In the genomic region with DNA sequence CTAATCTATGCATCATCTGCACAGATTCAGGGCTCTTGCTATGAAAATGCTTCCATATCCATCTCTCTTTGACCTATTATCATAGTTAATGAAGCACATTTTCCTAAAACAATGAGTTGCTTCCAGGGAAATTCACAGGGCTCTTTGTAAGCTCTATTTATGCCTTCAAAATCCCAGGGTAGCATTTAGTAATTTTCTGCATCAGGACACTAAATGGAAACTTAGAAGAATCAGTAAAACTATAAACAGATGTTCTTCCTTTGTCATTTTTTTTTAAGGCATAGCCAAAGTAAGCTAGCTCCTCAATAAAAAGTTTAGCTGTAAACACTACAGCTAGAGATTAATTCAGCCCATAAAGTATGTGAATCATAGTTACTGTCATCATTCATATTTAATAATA, we compare ENCODE assay signal across 26 cellular contexts.
"Had no signal": no experiment of that assay in that cellular context is flagged by ENCODE, and none has a peak within 500 bp of the region (broad histone marks: within the 10 kb centered on the region; RNA-seq: fewer than 3 reads in every experiment).

No MANE protein-coding gene starts in this region.

- H3K4me1 ChIP-seq: left lung, lower lobe of right lung, right atrium auricular region, right lobe of liver, stomach, testis, thyroid gland, transverse colon, upper lobe of left lung, vagina had no signal

- H3K9me3 ChIP-seq: left lung, lower lobe of right lung, ovary, right atrium auricular region, right lobe of liver, stomach, testis, thyroid gland, transverse colon, upper lobe of left lung, vagina had no signal

- H3K27me3 ChIP-seq: left lung, ovary, right atrium auricular region, right lobe of liver, stomach, testis, thyroid gland, transverse colon, upper lobe of left lung, vagina had no signal

- FAIRE-seq: islet of Langerhans, kidney had no signal

- H3K27ac ChIP-seq: left lung, lower lobe of right lung, ovary, right atrium auricular region, right lobe of liver, stomach, testis, thyroid gland, transverse colon, upper lobe of left lung, vagina had no signal

- H3K36me3 ChIP-seq: left lung, lower lobe of right lung, ovary, right atrium auricular region, right lobe of liver, stomach, thyroid gland, transverse colon, upper lobe of left lung, vagina had no signal

- H3K4me2 ChIP-seq: smooth muscle cell had no signal

- ATAC-seq: left colon; left lung; lower lobe of right lung; natural killer cell; right lobe of liver; stimulated activated naive CD8-positive, alpha-beta T cell treated with anti-CD3 and anti-CD28 coated beads, Interleukin-15, Interleukin-2, amounts not matched to agents 100 U/mL and 50 U/mL, for 24 hours had no signal

- DNase-seq: hypothalamus; immature natural killer cell; kidney; left colon; left lung; lower lobe of right lung; mammary epithelial cell; mesendoderm; naive B cell; natural killer cell; ovary; right lobe of liver; stimulated activated CD4-positive, alpha-beta T cell treated with anti-CD3 and anti-CD28 coated beads, Interleukin-1b, Interleukin-23, amount 100 ng/mL, for 48 hours; stimulated activated CD4-positive, alpha-beta T cell treated with anti-CD3 and anti-CD28 coated beads, Interleukin-2, amount 100 ng/mL, for 48 hours; stimulated activated CD4-positive, alpha-beta T cell treated with anti-CD3 and anti-CD28 coated beads, Interleukin-4, amount 100 ng/mL, for 4 hours; stimulated activated CD8-positive, alpha-beta memory T cell treated with anti-CD3 and anti-CD28 coated beads, Interleukin-4, amount 100 ng/mL, for 48 hours; stimulated activated naive CD8-positive, alpha-beta T cell treated with anti-CD3 and anti-CD28 coated beads, Interleukin-15, Interleukin-2, amounts not matched to agents 100 U/mL and 50 U/mL, for 24 hours; stomach; testis; thyroid gland; transverse colon; upper lobe of left lung had no signal

- H3K4me3 ChIP-seq: left lung, lower lobe of right lung, ovary, right atrium auricular region, right lobe of liver, smooth muscle cell, stomach, testis, thyroid gland, transverse colon, upper lobe of left lung, vagina had no signal
